In the genomic region with DNA sequence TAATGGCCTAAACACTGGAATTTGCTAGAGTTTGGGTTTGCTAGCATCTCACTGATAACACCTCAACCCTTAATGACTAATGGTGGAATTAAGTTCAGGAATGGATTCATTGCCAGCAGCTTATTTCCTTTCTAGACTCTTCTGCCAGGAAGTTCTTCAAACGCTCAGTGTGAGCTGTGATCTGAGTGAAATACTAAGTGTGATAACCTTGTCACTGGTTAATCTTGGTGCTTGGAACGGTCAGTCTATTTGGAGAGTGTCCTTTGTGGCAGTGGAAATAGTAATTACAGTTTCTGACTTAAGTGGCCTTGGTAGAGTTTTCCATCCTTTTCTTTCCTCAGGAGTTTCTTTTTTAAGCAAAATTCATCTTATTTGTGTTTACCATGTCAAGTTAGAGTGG, we compare ENCODE assay signal across 20 cellular contexts.
"Had no signal": no experiment of that assay in that cellular context is flagged by ENCODE, and none has a peak within 500 bp of the region (broad histone marks: within the 10 kb centered on the region; RNA-seq: fewer than 3 reads in every experiment).

No MANE protein-coding gene starts in this region.

- H3K27ac Mint-ChIP-seq: memory B cell; natural killer cell treated with Interleukin-12 subunit alpha and Interleukin-12 subunit beta and Interleukin-15 and Interleukin-18, amount 100 ng/mL, for 72 hours; neural progenitor cell had no signal

- H3K27me3 Mint-ChIP-seq: memory B cell; natural killer cell treated with Interleukin-12 subunit alpha and Interleukin-12 subunit beta and Interleukin-15 and Interleukin-18, amount 100 ng/mL, for 72 hours had no signal

- DNase-seq: effector memory CD4-positive, alpha-beta T cell; esophagus squamous epithelium; foreskin fibroblast; head of caudate nucleus; hypothalamus; kidney glomerular epithelial cell; lower lobe of right lung; midbrain; nucleus accumbens; ovary; stimulated activated CD4-positive, alpha-beta T cell treated with anti-CD3 and anti-CD28 coated beads, Interleukin-2, amount 100 ng/mL, for 24 hours; stimulated activated naive CD4-positive, alpha-beta T cell; stomach; substantia nigra; trophoblast cell had no signal

- H3K9me3 Mint-ChIP-seq: memory B cell; natural killer cell treated with Interleukin-12 subunit alpha and Interleukin-12 subunit beta and Interleukin-15 and Interleukin-18, amount 100 ng/mL, for 72 hours; neural progenitor cell had no signal

- ATAC-seq: left lobe of liver; lower lobe of right lung; natural killer cell treated with Interleukin-12 subunit alpha and Interleukin-12 subunit beta and Interleukin-15 and Interleukin-18, amount 100 ng/mL, for 72 hours; sciatic nerve had no signal

- H3K4me1 Mint-ChIP-seq: memory B cell, neural progenitor cell had no signal

- H3K4me3 Mint-ChIP-seq: memory B cell; natural killer cell treated with Interleukin-12 subunit alpha and Interleukin-12 subunit beta and Interleukin-15 and Interleukin-18, amount 100 ng/mL, for 72 hours; neural progenitor cell had no signal
